ENCODE assay signal across 12 cellular contexts in genomic region chr9:83754383-83754977, GRCh38. TPM values are rescaled to one million over a fixed set of nuclear protein-coding genes. Genes with fewer than 3 reads are reported as not detected.
DNase-seq lines count a peak whose midpoint lies in the region; ATAC-seq, FAIRE-seq and TF ChIP-seq lines count a peak whose summit lies in the region.
"Had no signal": no experiment of that assay in that cellular context is flagged by ENCODE, and none has a peak within 500 bp of the region (broad histone marks: within the 10 kb centered on the region; RNA-seq: fewer than 3 reads in every experiment).

No MANE protein-coding gene starts in this region.

- FAIRE-seq in small intestine (lab: Jason Lieb, UNC): no peak

- no peaks in the 10 kb centered on the region for H3K9me3 ChIP-seq in small intestine (ENCODE audit: control insufficient read depth, low read depth)

- DNase-seq in MV-4-11 (lab: John Stamatoyannopoulos, UW) (peak; percentile 45), amniotic stem cell (lab: John Stamatoyannopoulos, UW) (no peak), small intestine (no peak), NCI-H1417 treated with DMSO at 0.1 percent for 48 hours (lab: John Stamatoyannopoulos, UW) (no peak)
- DNase-seq: activated gamma-delta T cell treated with Interleukin-2 at 50 U/mL for 16 hours, NCI-H226, SHP77 treated with DMSO at 0.1 percent for 48 hours had no signal

- H3K27ac ChIP-seq in small intestine (ENCODE audit: low read depth in 1 of 2, low read length in 1 of 2): no peak overlapping the region
- H3K27ac ChIP-seq: cardiac muscle cell had no signal

- no peaks in the 10 kb centered on the region for H3K4me1 ChIP-seq in small intestine (ENCODE audit: control insufficient read depth in 2 of 2, insufficient read depth in 1 of 2, low read depth in 1 of 2, low read length in 1 of 2)

- no peak overlapping the region for H3K4me3 ChIP-seq in small intestine (ENCODE audit: low read depth in 1 of 2, low read length in 2 of 2)
- H3K4me3 ChIP-seq: cardiac muscle cell had no signal

- ATAC-seq in GM18511 (IDR thresholded peaks at IDR 0.05; ENCODE audit: unreplicated experiment): peak; percentile 87
- ATAC-seq in GM21447 (IDR thresholded peaks at IDR 0.05; ENCODE audit: unreplicated experiment): peak; percentile 90
- peak; percentile 49 for ATAC-seq in HG03060 (IDR thresholded peaks at IDR 0.05; ENCODE audit: low read depth, unreplicated experiment)
- ATAC-seq in SK-N-SH treated with all-trans-retinoic acid at 6 μM for 48 hours: no peak

- H3K27me3 ChIP-seq in small intestine (ENCODE audit: control insufficient read depth in 2 of 2, insufficient read depth in 2 of 2, low read length in 2 of 2): no peaks in the 10 kb centered on the region
- H3K27me3 ChIP-seq: cardiac muscle cell had no signal

- no peaks in the 10 kb centered on the region for H3K36me3 ChIP-seq in small intestine (ENCODE audit: control insufficient read depth in 2 of 2, insufficient read depth in 2 of 2, low read length in 2 of 2)

TF ChIP-seq in SK-N-SH treated with all-trans-retinoic acid at 6 μM for 48 hours, 23 proteins besides CTCF, POLR2A, EP300 and RAD21:
- TF ChIP-seq ZNF70 (CRISPR knock-in tag; IDR thresholded peaks at IDR 0.05): no peak
- no peak for TF ChIP-seq ARNTL (CRISPR knock-in tag; IDR thresholded peaks at IDR 0.05; ENCODE audit: borderline replicate concordance, low read depth)
- TF ChIP-seq CREB5 (CRISPR knock-in tag; IDR thresholded peaks at IDR 0.05; ENCODE audit: low read depth): no peak
- TF ChIP-seq ZNF565 (CRISPR knock-in tag; conservative IDR thresholded peaks at IDR 0.05; ENCODE audit: low read depth): no peak
- TF ChIP-seq POU6F1 (CRISPR knock-in tag; IDR thresholded peaks at IDR 0.05; ENCODE audit: borderline replicate concordance, low read depth): no peak
- no peak for TF ChIP-seq ZNF8 (CRISPR knock-in tag; IDR thresholded peaks at IDR 0.05)
- TF ChIP-seq BACH2 (CRISPR knock-in tag; IDR thresholded peaks at IDR 0.05; ENCODE audit: borderline replicate concordance): no peak
- TF ChIP-seq TSHZ2 (CRISPR knock-in tag; IDR thresholded peaks at IDR 0.05): no peak
- no peak for TF ChIP-seq CSRNP3 (CRISPR knock-in tag; IDR thresholded peaks at IDR 0.05)
- TF ChIP-seq TOX (CRISPR knock-in tag; IDR thresholded peaks at IDR 0.05; ENCODE audit: borderline replicate concordance): no peak
- no peak for TF ChIP-seq PATZ1 (CRISPR knock-in tag; IDR thresholded peaks at IDR 0.05; ENCODE audit: borderline replicate concordance)
- TF ChIP-seq GLIS3 (CRISPR knock-in tag; IDR thresholded peaks at IDR 0.05): no peak
- no peak for TF ChIP-seq TCF4 (CRISPR knock-in tag; IDR thresholded peaks at IDR 0.05; ENCODE audit: borderline replicate concordance)
- TF ChIP-seq ISL1 (CRISPR knock-in tag; IDR thresholded peaks at IDR 0.05): no peak

RNA-seq across cellular contexts. Expression of gene UBQLN1, which starts 46.7 kb away (rescaled TPM):
- 10 to 100 TPM; 40.3 to 44.9 (median 43.2) TPM for polyA plus RNA-seq in small intestine
